In genomic region chr1:1943834-1944570, GRCh38 we compare ENCODE assay signal across 8 cellular contexts. TPM values are rescaled to one million over a fixed set of nuclear protein-coding genes. Genes with fewer than 3 reads are reported as not detected.
DNase-seq lines count a peak whose midpoint lies in the region; ATAC-seq and TF ChIP-seq lines count a peak whose summit lies in the region.

No MANE protein-coding gene starts in this region.

- peak; percentile 18 to 35 for DNase-seq in cardiac fibroblast (ENCODE audit: low read depth in 2 of 2)
- peak in 1 of 2 donors; percentile 89 for DNase-seq in left lung
- peak; percentile 30 for DNase-seq in stimulated activated CD8-positive, alpha-beta memory T cell treated with anti-CD3 and anti-CD28 coated beads, Interleukin-12 subunit alpha, Interleukin-12 subunit beta, amount 100 ng/mL, for 1 hour (ENCODE audit: low read depth)
- DNase-seq in cortex of kidney (lab: John Stamatoyannopoulos, UW), result no peak

- H3K9me3 ChIP-seq in DOHH2 (ENCODE audit: control insufficient read depth, insufficient read depth, low read length) (no peaks in the 10 kb centered on the region), Loucy (ENCODE audit: insufficient read depth, low read depth, low read length) (no peaks in the 10 kb centered on the region), left lung (no peaks in the 10 kb centered on the region)

- peak; percentile 91 for ATAC-seq in left lung
- ATAC-seq in HG03378 (IDR thresholded peaks at IDR 0.05; ENCODE audit: unreplicated experiment), result no peak

- H3K4me1 ChIP-seq in DOHH2 (ENCODE audit: control insufficient read depth, low read length) (peaks cover 4% of the 10 kb centered on the region; the same call in 1 of the 2 replicates), Loucy (ENCODE audit: insufficient read depth, low read length, poor library complexity, severe bottlenecking) (no peaks in the 10 kb centered on the region), left lung (peaks cover 3 to 6% of the 10 kb centered on the region in 2 donors)

- H3K27ac ChIP-seq in DOHH2 (ENCODE audit: low read depth, low read length) (no peak overlapping the region), left lung (no peak overlapping the region)

- TF ChIP-seq CTCF in DOHH2 (IDR thresholded peaks at IDR 0.05; ENCODE audit: low read depth, low read length, poor library complexity, severe bottlenecking), result peak; percentile 96
- TF ChIP-seq CTCF in Loucy (conservative IDR thresholded peaks at IDR 0.05; ENCODE audit: low read length), result peak; percentile 76
- TF ChIP-seq CTCF in WI38 (IDR thresholded peaks at IDR 0.05; ENCODE audit: low read depth, low read length), result peak; percentile 92
- TF ChIP-seq CTCF in cardiac fibroblast (IDR thresholded peaks at IDR 0.05; ENCODE audit: low read depth, low read length), result peak; percentile 86
- TF ChIP-seq CTCF in left lung (IDR thresholded peaks at IDR 0.05), result peak; percentile 92 to 93

- H2AFZ ChIP-seq in Loucy (ENCODE audit: low read length), result peak overlapping the region; percentile 46; the same call in 1 of the 2 replicates

- H3K9me2 ChIP-seq in DOHH2 (replicated peaks; ENCODE audit: control insufficient read depth, low read length) (no peaks in the 10 kb centered on the region), Loucy (replicated peaks; ENCODE audit: low read depth, low read length) (no peaks in the 10 kb centered on the region)

- H3F3A ChIP-seq in DOHH2 (ENCODE audit: control insufficient read depth, insufficient read depth), result no peaks in the 10 kb centered on the region
- no peaks in the 10 kb centered on the region for H3F3A ChIP-seq in Loucy (ENCODE audit: low read depth)

- intact Hi-C loops in left lung (cut with DNase I), result loop anchor here in 1 of 2 donors (5.0 kb wide), 1 partner anchor 103 kb away; no protein-coding TSS in a partner anchor

- H3K36me3 ChIP-seq in DOHH2 (ENCODE audit: control insufficient read depth, low read length) (no peaks in the 10 kb centered on the region), Loucy (ENCODE audit: insufficient read depth, low read length) (no peaks in the 10 kb centered on the region), left lung (no peaks in the 10 kb centered on the region)

- no peaks in the 10 kb centered on the region for H3K79me2 ChIP-seq in DOHH2 (ENCODE audit: control insufficient read depth, low read length)
- H3K79me2 ChIP-seq in Loucy (ENCODE audit: insufficient read depth, low read length), result no peaks in the 10 kb centered on the region

- peak overlapping the region; percentile 33; the same call in 1 of the 2 replicates for H3K4me2 ChIP-seq in DOHH2 (ENCODE audit: low read length)
- H3K4me2 ChIP-seq in Loucy (ENCODE audit: low read depth, low read length, poor library complexity, severe bottlenecking), result peak overlapping the region; percentile 69

- H4K20me1 ChIP-seq in DOHH2 (ENCODE audit: control insufficient read depth, insufficient read depth, low read depth, low read length) (no peaks in the 10 kb centered on the region), Loucy (ENCODE audit: insufficient read depth, low read length, poor library complexity, severe bottlenecking) (no peaks in the 10 kb centered on the region)

- H3K27me3 ChIP-seq in DOHH2 (ENCODE audit: control insufficient read depth, low read length) (peaks cover 3% of the 10 kb centered on the region; the same call in 1 of the 2 replicates), Loucy (ENCODE audit: insufficient read depth, low read length, poor library complexity, severe bottlenecking) (no peaks in the 10 kb centered on the region), left lung (peaks cover 0 to 30% of the 10 kb centered on the region in 2 donors)

- H3K4me3 ChIP-seq in DOHH2 (ENCODE audit: low read length) (no peak overlapping the region), Loucy (ENCODE audit: low read length, poor library complexity, severe bottlenecking) (peak overlapping the region; percentile 46), WI38 (ENCODE audit: low read depth, low read length) (no peak overlapping the region), cardiac fibroblast (replicated peaks in 1 of 2; ENCODE audit: low read depth in 2 of 2, low read length in 2 of 2) (no peak overlapping the region), left lung (no peak overlapping the region)

- H3K9ac ChIP-seq in Loucy (ENCODE audit: low read depth, low read length, poor library complexity, severe bottlenecking), result no peak overlapping the region

RNA-seq across cellular contexts. Expression of gene TMEM52, which starts 24.9 kb away (rescaled TPM):
- 1 to 10 TPM; 1.2 to 1.6 TPM for total RNA-seq in left lung

RNA-seq across cellular contexts. Expression of gene CALML6, which starts 28.9 kb away (rescaled TPM):
- 1 to 10 TPM in 1 of 2 donors, under 1 TPM in 1; 0.67 to 1.0 TPM for total RNA-seq in left lung

RNA-seq across cellular contexts. Expression of gene GNB1, which starts 53.1 kb away (rescaled TPM):
- total RNA-seq in left lung, result 100 to 1,000 TPM; 347 to 360 TPM

RNA-seq across cellular contexts. Expression of gene CFAP74, which starts 59.6 kb away (rescaled TPM):
- 1 to 10 TPM in 1 of 2 donors, under 1 TPM in 1; 0.23 to 2.6 TPM for total RNA-seq in left lung
